6 cellular contexts compared by ENCODE assay signal in genomic region chr15:23890218-23890617, GRCh38.
"Had no signal": no experiment of that assay in that cellular context is flagged by ENCODE, and none has a peak within 500 bp of the region (broad histone marks: within the 10 kb centered on the region; RNA-seq: fewer than 3 reads in every experiment).

No MANE protein-coding gene starts in this region.

- H3K9ac ChIP-seq: KMS-11 had no signal

- DNase-seq: Karpas-422, KBM-7, KG1 had no signal

- FAIRE-seq: HTR-8/SVneo had no signal

- H3K27ac ChIP-seq: HL-60, KMS-11 had no signal

- H3K4me2 ChIP-seq: KMS-11 had no signal
